ENCODE assay signal across 1 cellular context in genomic region chr21:33414926-33415325, GRCh38.
TF ChIP-seq lines count a peak whose summit lies in the region.

No MANE protein-coding gene starts in this region.

TF ChIP-seq in GM23338, 12 proteins besides CTCF, POLR2A, EP300 and RAD21 (continued from another document):
- TF ChIP-seq, protein P1, sequence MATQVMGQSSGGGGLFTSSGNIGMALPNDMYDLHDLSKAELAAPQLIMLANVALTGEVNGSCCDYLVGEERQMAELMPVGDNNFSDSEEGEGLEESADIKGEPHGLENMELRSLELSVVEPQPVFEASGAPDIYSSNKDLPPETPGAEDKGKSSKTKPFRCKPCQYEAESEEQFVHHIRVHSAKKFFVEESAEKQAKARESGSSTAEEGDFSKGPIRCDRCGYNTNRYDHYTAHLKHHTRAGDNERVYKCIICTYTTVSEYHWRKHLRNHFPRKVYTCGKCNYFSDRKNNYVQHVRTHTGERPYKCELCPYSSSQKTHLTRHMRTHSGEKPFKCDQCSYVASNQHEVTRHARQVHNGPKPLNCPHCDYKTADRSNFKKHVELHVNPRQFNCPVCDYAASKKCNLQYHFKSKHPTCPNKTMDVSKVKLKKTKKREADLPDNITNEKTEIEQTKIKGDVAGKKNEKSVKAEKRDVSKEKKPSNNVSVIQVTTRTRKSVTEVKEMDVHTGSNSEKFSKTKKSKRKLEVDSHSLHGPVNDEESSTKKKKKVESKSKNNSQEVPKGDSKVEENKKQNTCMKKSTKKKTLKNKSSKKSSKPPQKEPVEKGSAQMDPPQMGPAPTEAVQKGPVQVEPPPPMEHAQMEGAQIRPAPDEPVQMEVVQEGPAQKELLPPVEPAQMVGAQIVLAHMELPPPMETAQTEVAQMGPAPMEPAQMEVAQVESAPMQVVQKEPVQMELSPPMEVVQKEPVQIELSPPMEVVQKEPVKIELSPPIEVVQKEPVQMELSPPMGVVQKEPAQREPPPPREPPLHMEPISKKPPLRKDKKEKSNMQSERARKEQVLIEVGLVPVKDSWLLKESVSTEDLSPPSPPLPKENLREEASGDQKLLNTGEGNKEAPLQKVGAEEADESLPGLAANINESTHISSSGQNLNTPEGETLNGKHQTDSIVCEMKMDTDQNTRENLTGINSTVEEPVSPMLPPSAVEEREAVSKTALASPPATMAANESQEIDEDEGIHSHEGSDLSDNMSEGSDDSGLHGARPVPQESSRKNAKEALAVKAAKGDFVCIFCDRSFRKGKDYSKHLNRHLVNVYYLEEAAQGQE (IDR thresholded peaks at IDR 0.05; ENCODE audit: unreplicated experiment), result no peak
- TF ChIP-seq ZNF331 (CRISPR knock-in tag; IDR thresholded peaks at IDR 0.05; ENCODE audit: low read depth), result no peak
- TF ChIP-seq CREB1 (CRISPR knock-in tag; IDR thresholded peaks at IDR 0.05; ENCODE audit: low read depth), result no peak
- no peak for TF ChIP-seq STAT1 (IDR thresholded peaks at IDR 0.05; ENCODE audit: unreplicated experiment)
- TF ChIP-seq, protein P2, sequence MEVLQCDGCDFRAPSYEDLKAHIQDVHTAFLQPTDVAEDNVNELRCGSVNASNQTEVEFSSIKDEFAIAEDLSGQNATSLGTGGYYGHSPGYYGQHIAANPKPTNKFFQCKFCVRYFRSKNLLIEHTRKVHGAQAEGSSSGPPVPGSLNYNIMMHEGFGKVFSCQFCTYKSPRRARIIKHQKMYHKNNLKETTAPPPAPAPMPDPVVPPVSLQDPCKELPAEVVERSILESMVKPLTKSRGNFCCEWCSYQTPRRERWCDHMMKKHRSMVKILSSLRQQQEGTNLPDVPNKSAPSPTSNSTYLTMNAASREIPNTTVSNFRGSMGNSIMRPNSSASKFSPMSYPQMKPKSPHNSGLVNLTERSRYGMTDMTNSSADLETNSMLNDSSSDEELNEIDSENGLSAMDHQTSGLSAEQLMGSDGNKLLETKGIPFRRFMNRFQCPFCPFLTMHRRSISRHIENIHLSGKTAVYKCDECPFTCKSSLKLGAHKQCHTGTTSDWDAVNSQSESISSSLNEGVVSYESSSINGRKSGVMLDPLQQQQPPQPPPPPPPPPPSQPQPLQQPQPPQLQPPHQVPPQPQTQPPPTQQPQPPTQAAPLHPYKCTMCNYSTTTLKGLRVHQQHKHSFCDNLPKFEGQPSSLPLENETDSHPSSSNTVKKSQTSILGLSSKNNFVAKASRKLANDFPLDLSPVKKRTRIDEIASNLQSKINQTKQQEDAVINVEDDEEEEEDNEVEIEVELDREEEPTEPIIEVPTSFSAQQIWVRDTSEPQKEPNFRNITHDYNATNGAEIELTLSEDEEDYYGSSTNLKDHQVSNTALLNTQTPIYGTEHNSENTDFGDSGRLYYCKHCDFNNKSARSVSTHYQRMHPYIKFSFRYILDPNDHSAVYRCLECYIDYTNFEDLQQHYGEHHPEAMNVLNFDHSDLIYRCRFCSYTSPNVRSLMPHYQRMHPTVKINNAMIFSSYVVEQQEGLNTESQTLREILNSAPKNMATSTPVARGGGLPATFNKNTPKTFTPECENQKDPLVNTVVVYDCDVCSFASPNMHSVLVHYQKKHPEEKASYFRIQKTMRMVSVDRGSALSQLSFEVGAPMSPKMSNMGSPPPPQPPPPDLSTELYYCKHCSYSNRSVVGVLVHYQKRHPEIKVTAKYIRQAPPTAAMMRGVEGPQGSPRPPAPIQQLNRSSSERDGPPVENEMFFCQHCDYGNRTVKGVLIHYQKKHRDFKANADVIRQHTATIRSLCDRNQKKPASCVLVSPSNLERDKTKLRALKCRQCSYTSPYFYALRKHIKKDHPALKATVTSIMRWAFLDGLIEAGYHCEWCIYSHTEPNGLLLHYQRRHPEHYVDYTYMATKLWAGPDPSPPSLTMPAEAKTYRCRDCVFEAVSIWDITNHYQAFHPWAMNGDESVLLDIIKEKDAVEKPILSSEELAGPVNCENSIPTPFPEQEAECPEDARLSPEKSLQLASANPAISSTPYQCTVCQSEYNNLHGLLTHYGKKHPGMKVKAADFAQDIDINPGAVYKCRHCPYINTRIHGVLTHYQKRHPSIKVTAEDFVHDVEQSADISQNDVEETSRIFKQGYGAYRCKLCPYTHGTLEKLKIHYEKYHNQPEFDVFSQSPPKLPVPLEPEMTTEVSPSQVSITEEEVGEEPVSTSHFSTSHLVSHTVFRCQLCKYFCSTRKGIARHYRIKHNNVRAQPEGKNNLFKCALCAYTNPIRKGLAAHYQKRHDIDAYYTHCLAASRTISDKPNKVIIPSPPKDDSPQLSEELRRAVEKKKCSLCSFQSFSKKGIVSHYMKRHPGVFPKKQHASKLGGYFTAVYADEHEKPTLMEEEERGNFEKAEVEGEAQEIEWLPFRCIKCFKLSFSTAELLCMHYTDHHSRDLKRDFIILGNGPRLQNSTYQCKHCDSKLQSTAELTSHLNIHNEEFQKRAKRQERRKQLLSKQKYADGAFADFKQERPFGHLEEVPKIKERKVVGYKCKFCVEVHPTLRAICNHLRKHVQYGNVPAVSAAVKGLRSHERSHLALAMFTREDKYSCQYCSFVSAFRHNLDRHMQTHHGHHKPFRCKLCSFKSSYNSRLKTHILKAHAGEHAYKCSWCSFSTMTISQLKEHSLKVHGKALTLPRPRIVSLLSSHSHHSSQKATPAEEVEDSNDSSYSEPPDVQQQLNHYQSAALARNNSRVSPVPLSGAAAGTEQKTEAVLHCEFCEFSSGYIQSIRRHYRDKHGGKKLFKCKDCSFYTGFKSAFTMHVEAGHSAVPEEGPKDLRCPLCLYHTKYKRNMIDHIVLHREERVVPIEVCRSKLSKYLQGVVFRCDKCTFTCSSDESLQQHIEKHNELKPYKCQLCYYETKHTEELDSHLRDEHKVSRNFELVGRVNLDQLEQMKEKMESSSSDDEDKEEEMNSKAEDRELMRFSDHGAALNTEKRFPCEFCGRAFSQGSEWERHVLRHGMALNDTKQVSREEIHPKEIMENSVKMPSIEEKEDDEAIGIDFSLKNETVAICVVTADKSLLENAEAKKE (CRISPR knock-in tag; IDR thresholded peaks at IDR 0.05), result no peak
- TF ChIP-seq ETS1 (IDR thresholded peaks at IDR 0.05), result no peak
- no peak for TF ChIP-seq JUNB (IDR thresholded peaks at IDR 0.05; ENCODE audit: unreplicated experiment)
- TF ChIP-seq NANOG (IDR thresholded peaks at IDR 0.05; ENCODE audit: borderline replicate concordance), result no peak
- TF ChIP-seq EZH2 (IDR thresholded peaks at IDR 0.05; ENCODE audit: low read depth, unreplicated experiment), result no peak
